Comparison of ENCODE assay signal across 8 cellular contexts in genomic region chr17:44326867-44327444, GRCh38. TPM values are rescaled to one million over a fixed set of nuclear protein-coding genes. Genes with fewer than 3 reads are reported as not detected.
DNase-seq lines count a peak whose midpoint lies in the region; ATAC-seq lines count a peak whose summit lies in the region.

No MANE protein-coding gene starts in this region.

- H3K27ac ChIP-seq in BLaER1, result no peak overlapping the region

- no peak overlapping the region for H3K4me3 ChIP-seq in BLaER1

- DNase-seq in HT1080 (ENCODE audit: low read depth) (peak; percentile 94), NOMO-1 treated with DMSO at 0.1 percent for 48 hours (lab: John Stamatoyannopoulos, UW; ENCODE audit: unreplicated experiment) (peak; percentile 98), midbrain (lab: John Stamatoyannopoulos, UW) (peak; percentile 97)
- peak; percentile 58 to 84 (median 81) for DNase-seq in activated CD8-positive, alpha-beta memory T cell treated with anti-CD3 and anti-CD28 coated beads for 48 hours (ENCODE audit: low read depth in 2 of 3, low spot score in 2 of 3)
- peak; percentile 91 for DNase-seq in effector memory CD8-positive, alpha-beta T cell
- DNase-seq in stimulated activated CD8-positive, alpha-beta memory T cell treated with anti-CD3 and anti-CD28 coated beads, Interleukin-15, amount 100 ng/mL, for 48 hours (ENCODE audit: low read depth in 2 of 2), result peak; percentile 90 to 94

- peaks cover 57% of the 10 kb centered on the region for H3K4me1 ChIP-seq in BLaER1

- peak overlapping the region; percentile 90 to 94 for H3K27ac Mint-ChIP-seq in effector memory CD8-positive, alpha-beta T cell

- H3K4me2 ChIP-seq in BLaER1, result peak overlapping the region; percentile 75

- peaks cover 7% of the 10 kb centered on the region for H3K36me3 ChIP-seq in BLaER1

- no peaks in the 10 kb centered on the region for H3K9me3 Mint-ChIP-seq in effector memory CD8-positive, alpha-beta T cell

- no peak overlapping the region for H3K9ac ChIP-seq in BLaER1

- no peaks in the 10 kb centered on the region for H3K9me3 ChIP-seq in BLaER1

- ATAC-seq in GM19395 (IDR thresholded peaks at IDR 0.05; ENCODE audit: unreplicated experiment), result peak; percentile 39
- peak; percentile 75 for ATAC-seq in effector memory CD8-positive, alpha-beta T cell (replicated peaks)

- peak overlapping the region; percentile 90 to 96 for H3K4me3 Mint-ChIP-seq in effector memory CD8-positive, alpha-beta T cell

- no peaks in the 10 kb centered on the region for H3K27me3 ChIP-seq in BLaER1

- no peaks in the 10 kb centered on the region for H3K27me3 Mint-ChIP-seq in effector memory CD8-positive, alpha-beta T cell

- peaks cover 18% of the 10 kb centered on the region; the same call in 1 of the 2 replicates for H4K20me1 ChIP-seq in BLaER1

- peaks cover 22 to 25% of the 10 kb centered on the region in 2 donors for H3K4me1 Mint-ChIP-seq in effector memory CD8-positive, alpha-beta T cell (ENCODE audit: low read depth in 2 of 2)

- H3K36me3 Mint-ChIP-seq in effector memory CD8-positive, alpha-beta T cell (ENCODE audit: insufficient read depth), result peaks cover 28% of the 10 kb centered on the region

RNA-seq across cellular contexts. Expression of gene SLC25A39, which starts 2.3 kb away (rescaled TPM):
- 154 and 185 TPM in 2 replicates for total RNA-seq in HT1080 (2014; rRNA removed; shearing (Covaris generic))
- 130 and 147 TPM in 2 replicates for polyA plus RNA-seq in HT1080 (2015; cell fraction: cytosol; rRNA removed)
- polyA plus RNA-seq in HT1080 (2015; cell fraction: nucleus; rRNA removed), result 111 and 121 TPM in 2 replicates

RNA-seq across cellular contexts. Expression of gene GRN, which starts 18.1 kb away (rescaled TPM):
- 139 and 191 TPM in 2 replicates for total RNA-seq in HT1080 (2014; rRNA removed; shearing (Covaris generic))
- 180 and 191 TPM in 2 replicates for polyA plus RNA-seq in HT1080 (2015; cell fraction: cytosol; rRNA removed)
- 360 and 432 TPM in 2 replicates for polyA plus RNA-seq in HT1080 (2015; cell fraction: nucleus; rRNA removed)

RNA-seq across cellular contexts. Expression of gene RUNDC3A, which starts 18.6 kb away (rescaled TPM):
- 0.31 and 1.9 TPM in 2 replicates for total RNA-seq in HT1080 (2014; rRNA removed; shearing (Covaris generic))
- 1.5 and 2.3 TPM in 2 replicates for polyA plus RNA-seq in HT1080 (2015; cell fraction: cytosol; rRNA removed)
- 0.46 and 0.65 TPM in 2 replicates for polyA plus RNA-seq in HT1080 (2015; cell fraction: nucleus; rRNA removed)

RNA-seq across cellular contexts. Expression of gene FAM171A2, which starts 36.7 kb away (rescaled TPM):
- total RNA-seq in HT1080 (2014; rRNA removed; shearing (Covaris generic)), result 11.4 and 11.7 TPM in 2 replicates
- 3.6 and 5.1 TPM in 2 replicates for polyA plus RNA-seq in HT1080 (2015; cell fraction: cytosol; rRNA removed)
- 3.3 and 3.8 TPM in 2 replicates for polyA plus RNA-seq in HT1080 (2015; cell fraction: nucleus; rRNA removed)

RNA-seq across cellular contexts. Expression of gene SLC4A1, which starts 59.0 kb away (rescaled TPM):
- not detected in 2 replicates for total RNA-seq in HT1080 (2014; rRNA removed; shearing (Covaris generic))
- not detected in 2 replicates for polyA plus RNA-seq in HT1080 (2015; cell fraction: cytosol; rRNA removed)
- polyA plus RNA-seq in HT1080 (2015; cell fraction: nucleus; rRNA removed), result 0.02 TPM in 1 of 2 replicates, not detected in the other
